8 cellular contexts compared by ENCODE assay signal in the genomic region with DNA sequence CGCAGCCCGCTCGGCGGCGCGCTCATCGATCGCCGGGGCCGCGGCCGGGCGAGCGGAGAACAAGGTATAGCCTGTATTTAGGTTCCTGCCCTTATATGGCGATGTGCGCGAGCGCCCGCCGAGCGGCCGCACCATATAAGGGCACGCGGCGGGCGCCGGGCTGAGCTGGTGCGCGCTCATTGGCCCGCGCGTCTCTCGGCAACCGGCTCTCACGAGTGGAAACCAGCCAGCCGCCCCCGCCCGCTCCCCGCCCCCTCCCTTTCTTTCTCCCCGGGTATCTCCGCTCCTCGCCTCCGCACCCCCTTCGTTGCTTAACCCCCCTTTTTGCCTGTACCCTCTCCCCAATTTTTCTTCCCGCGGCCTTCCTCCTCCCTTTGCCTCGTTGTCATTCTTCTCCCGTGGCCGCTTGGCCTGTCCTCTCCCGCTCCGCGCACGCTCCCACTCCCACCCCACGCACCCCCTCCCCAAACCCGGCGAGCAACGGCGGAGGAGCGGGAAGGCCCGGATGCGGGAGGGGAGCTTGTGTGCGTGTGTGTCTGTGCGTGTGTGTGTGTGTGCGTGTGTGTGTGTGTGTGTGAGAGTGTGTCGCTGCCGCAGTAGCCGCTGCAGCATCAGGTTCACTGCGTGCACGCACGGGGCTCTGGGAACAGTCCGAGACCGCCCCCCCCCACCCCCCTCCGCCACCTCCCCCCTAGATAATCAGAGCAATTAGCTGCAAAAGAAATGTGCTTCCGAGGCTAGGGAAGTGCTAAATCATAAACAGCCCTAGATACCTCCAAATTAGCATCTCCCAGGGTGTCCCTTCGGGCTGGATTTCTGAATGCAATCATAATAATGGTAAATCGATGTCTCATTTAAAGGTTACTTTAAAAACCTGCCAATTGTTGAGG. TPM values are rescaled to one million over a fixed set of nuclear protein-coding genes. Genes with fewer than 3 reads are reported as not detected.
DNase-seq lines count a peak whose midpoint lies in the region; ATAC-seq and TF ChIP-seq lines count a peak whose summit lies in the region.

No MANE protein-coding gene starts in this region.

- H3K4me3 Mint-ChIP-seq in activated CD4-positive, alpha-beta memory T cell treated with anti-CD3 and anti-CD28 coated beads, Interleukin-2, amount 10 ng/mL, durations not matched to agents 7 days and 5 days = peak overlapping the region; percentile 21

- H3K4me1 Mint-ChIP-seq in activated CD4-positive, alpha-beta memory T cell treated with anti-CD3 and anti-CD28 coated beads, Interleukin-2, amount 10 ng/mL, durations not matched to agents 7 days and 5 days = peaks cover 32% of the 10 kb centered on the region

- no peak for TF ChIP-seq CTCF in mucosa of descending colon (IDR thresholded peaks at IDR 0.05)

- no peaks in the 10 kb centered on the region for H3K9me3 Mint-ChIP-seq in activated CD4-positive, alpha-beta memory T cell treated with anti-CD3 and anti-CD28 coated beads, Interleukin-2, amount 10 ng/mL, durations not matched to agents 7 days and 5 days

- H3K4me1 ChIP-seq in mucosa of descending colon (ENCODE audit: low read depth) = peaks cover 48% of the 10 kb centered on the region

- no peak overlapping the region for H3K4me3 ChIP-seq in mucosa of descending colon

- peaks cover 64% of the 10 kb centered on the region for H3K27me3 Mint-ChIP-seq in activated CD4-positive, alpha-beta memory T cell treated with anti-CD3 and anti-CD28 coated beads, Interleukin-2, amount 10 ng/mL, durations not matched to agents 7 days and 5 days

- ATAC-seq in GM19463 (IDR thresholded peaks at IDR 0.05; ENCODE audit: unreplicated experiment) (peak; percentile 88), mucosa of descending colon (peak; percentile 80)

- CTCF ChIA-PET in activated CD4-positive, alpha-beta memory T cell treated with anti-CD3 and anti-CD28 coated beads, Interleukin-2, amount 10 ng/mL, durations not matched to agents 7 days and 5 days (lab: Charles Lee) = interaction anchor here (0.6 to 2.3 kb wide), 6 partner anchors 13 to 182 kb away, joined by 3 to 14 read pairs (median 4); partner anchors contain the start of genes CBX4 and CBX8

- DNase-seq in C1 segment of cervical spinal cord (lab: John Stamatoyannopoulos, UW) = peak in 11 of 14 donors; percentile 13 to 70 (median 39)
- peak; percentile 89 for DNase-seq in HT-29 (ENCODE audit: low spot score)
- DNase-seq in NCI-H82 (lab: John Stamatoyannopoulos, UW) = peak; percentile 97
- DNase-seq in activated CD4-positive, alpha-beta memory T cell treated with anti-CD3 and anti-CD28 coated beads, Interleukin-2, amount 10 ng/mL, durations not matched to agents 7 days and 5 days = peak; percentile 82
- DNase-seq in effector CD4-positive, alpha-beta T cell = peak; percentile 76
- DNase-seq in mucosa of descending colon = peak; percentile 85 to 88 (median 85)
- DNase-seq in stimulated activated CD8-positive, alpha-beta memory T cell treated with anti-CD3 and anti-CD28 coated beads, Interleukin-7, amount 100 ng/mL, for 1 hour (ENCODE audit: low read depth in 2 of 2) = peak; percentile 44 to 57

- no peak overlapping the region for H3K27ac Mint-ChIP-seq in activated CD4-positive, alpha-beta memory T cell treated with anti-CD3 and anti-CD28 coated beads, Interleukin-2, amount 10 ng/mL, durations not matched to agents 7 days and 5 days

- no peaks in the 10 kb centered on the region for H3K36me3 ChIP-seq in mucosa of descending colon (ENCODE audit: low read depth)

- no peaks in the 10 kb centered on the region for H3K9me3 ChIP-seq in mucosa of descending colon

- POLR2A ChIA-PET in activated CD4-positive, alpha-beta memory T cell treated with anti-CD3 and anti-CD28 coated beads, Interleukin-2, amount 10 ng/mL, durations not matched to agents 7 days and 5 days (lab: Charles Lee) = interaction anchor here (0.9 to 4.8 kb wide), 6 partner anchors 8 to 29 kb away, joined by 3 to 24 read pairs (median 6); partner anchors contain the start of genes CBX4 and CBX8

- peaks cover 4% of the 10 kb centered on the region for H3K36me3 Mint-ChIP-seq in activated CD4-positive, alpha-beta memory T cell treated with anti-CD3 and anti-CD28 coated beads, Interleukin-2, amount 10 ng/mL, durations not matched to agents 7 days and 5 days (ENCODE audit: low read depth)

- intact Hi-C loops in mucosa of descending colon (cut with DNase I, micrococcal nuclease) = no loop called here

RNA-seq across cellular contexts. Expression of gene CBX8, which starts 13.5 kb away (rescaled TPM):
- total RNA-seq in HT-29 (2014; rRNA removed; shearing (Covaris generic)) = 14.4 and 14.9 TPM in 2 replicates
- total RNA-seq in activated CD4-positive, alpha-beta memory T cell treated with anti-CD3 and anti-CD28 coated beads, Interleukin-2, amount 10 ng/mL, durations not matched to agents 7 days and 5 days = 1 to 10 TPM; 5.7 to 6.7 TPM
- 1 to 10 TPM; 3.4 to 4.7 (median 4.0) TPM for total RNA-seq in mucosa of descending colon

RNA-seq across cellular contexts. Expression of gene CBX4, which starts 28.9 kb away (rescaled TPM):
- 71.4 and 72.0 TPM in 2 replicates for total RNA-seq in HT-29 (2014; rRNA removed; shearing (Covaris generic))
- 10 to 100 TPM; 34.4 to 36.5 TPM for total RNA-seq in activated CD4-positive, alpha-beta memory T cell treated with anti-CD3 and anti-CD28 coated beads, Interleukin-2, amount 10 ng/mL, durations not matched to agents 7 days and 5 days
- 10 to 100 TPM; 10.2 to 14.2 (median 13.2) TPM for total RNA-seq in mucosa of descending colon

RNA-seq across cellular contexts. Expression of gene CBX2, which starts 32.4 kb away (rescaled TPM):
- total RNA-seq in HT-29 (2014; rRNA removed; shearing (Covaris generic)) = 9.5 and 13.4 TPM in 2 replicates
- 1 to 10 TPM; 1.7 to 2.0 TPM for total RNA-seq in activated CD4-positive, alpha-beta memory T cell treated with anti-CD3 and anti-CD28 coated beads, Interleukin-2, amount 10 ng/mL, durations not matched to agents 7 days and 5 days
- total RNA-seq in mucosa of descending colon = 1 to 10 TPM in 1 of 3 donors, under 1 TPM in 2; 0.14 to 1.5 (median 0.76) TPM

Comparison
In these comparisons a context has a peak if more than half of its experiments do, and no peak if none do; other contexts are left out.
1. DNase-seq: peak in every context shown above with its lines; median percentile 97 in NCI-H82; 89 in HT-29; 85 in mucosa of descending colon; 82 in activated CD4-positive, alpha-beta memory T cell treated with anti-CD3 and anti-CD28 coated beads, Interleukin-2, amount 10 ng/mL, durations not matched to agents 7 days and 5 days; 76 in effector CD4-positive, alpha-beta T cell; 50 in stimulated activated CD8-positive, alpha-beta memory T cell treated with anti-CD3 and anti-CD28 coated beads, Interleukin-7, amount 100 ng/mL, for 1 hour; 39 in C1 segment of cervical spinal cord.